12 cellular contexts compared by ENCODE assay signal in the genomic region with DNA sequence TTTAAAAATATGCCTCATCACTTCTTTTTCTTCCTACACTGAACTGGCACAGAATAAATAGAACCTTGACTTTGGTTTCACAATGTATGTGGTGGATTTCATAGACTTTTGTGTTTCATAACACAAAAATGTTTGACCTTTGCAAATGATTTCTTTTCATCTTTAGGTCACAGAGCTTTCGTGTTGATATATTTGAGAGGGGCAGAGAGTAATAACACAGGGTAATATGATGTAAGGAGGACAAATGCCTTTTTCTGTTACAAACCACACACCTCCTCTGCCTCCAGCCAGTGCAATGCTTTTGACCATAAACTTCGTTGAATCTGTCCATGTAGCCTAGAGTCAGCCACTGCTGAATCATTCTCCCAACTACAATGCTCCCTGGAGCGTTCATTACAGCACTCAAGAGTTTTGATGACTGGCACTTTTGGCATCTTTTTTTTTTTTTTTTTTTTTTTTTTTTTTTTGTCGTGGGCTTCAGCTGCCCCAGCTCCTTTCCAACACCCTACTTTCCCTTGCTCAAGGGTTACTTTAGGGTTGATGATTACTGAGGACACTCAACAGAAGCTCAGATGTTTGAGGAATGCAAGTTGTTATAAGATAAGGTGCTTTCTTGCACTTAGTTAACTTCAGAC. TPM values are rescaled to one million over a fixed set of nuclear protein-coding genes. Genes with fewer than 3 reads are reported as not detected.
DNase-seq lines count a peak whose midpoint lies in the region; ATAC-seq and TF ChIP-seq lines count a peak whose summit lies in the region.
"Had no signal": no experiment of that assay in that cellular context is flagged by ENCODE, and none has a peak within 500 bp of the region (broad histone marks: within the 10 kb centered on the region; RNA-seq: fewer than 3 reads in every experiment).

No MANE protein-coding gene starts in this region.

- H3K27ac Mint-ChIP-seq in activated CD4-positive, alpha-beta T cell treated with anti-CD3 and anti-CD28 coated beads, Interleukin-2, amount 10 ng/mL, durations not matched to agents 7 days and 5 days, result no peak overlapping the region
- H3K27ac Mint-ChIP-seq: activated CD4-positive, alpha-beta T cell treated with anti-CD3 and anti-CD28 coated beads for 36 hours had no signal

- peaks cover 37% of the 10 kb centered on the region for H3K4me1 ChIP-seq in GM23248 (ENCODE audit: insufficient read depth)
- H3K4me1 ChIP-seq in PC-9 (replicated peaks; ENCODE audit: insufficient read depth), result peaks cover 52% of the 10 kb centered on the region
- H3K4me1 ChIP-seq in body of pancreas, result no peaks in the 10 kb centered on the region

- no peak for TF ChIP-seq POLR2A in body of pancreas (IDR thresholded peaks at IDR 0.05)

- ATAC-seq in body of pancreas (no peak), HG02973 (IDR thresholded peaks at IDR 0.05; ENCODE audit: unreplicated experiment) (no peak)
- ATAC-seq: activated CD4-positive, alpha-beta T cell treated with anti-CD3 and anti-CD28 coated beads for 36 hours; GM12878 had no signal

- peaks cover 24% of the 10 kb centered on the region for H3K27me3 Mint-ChIP-seq in activated CD4-positive, alpha-beta T cell treated with anti-CD3 and anti-CD28 coated beads, Interleukin-2, amount 10 ng/mL, durations not matched to agents 7 days and 5 days

- H3K9me3 ChIP-seq in GM23248 (ENCODE audit: low read depth) (no peaks in the 10 kb centered on the region), PC-9 (ENCODE audit: insufficient read depth, low read depth) (no peaks in the 10 kb centered on the region), body of pancreas (no peaks in the 10 kb centered on the region)

- H3K36me3 ChIP-seq in GM23248 (ENCODE audit: low read depth) (no peaks in the 10 kb centered on the region), PC-9 (ENCODE audit: low read depth) (no peaks in the 10 kb centered on the region), body of pancreas (replicated peaks in 1 of 2; ENCODE audit: insufficient read depth in 1 of 2, low read depth in 2 of 2) (no peaks in the 10 kb centered on the region)

- no peaks in the 10 kb centered on the region for H3K9me2 ChIP-seq in GM23248 (ENCODE audit: insufficient read depth)
- H3K9me2 ChIP-seq in PC-9 (ENCODE audit: insufficient read depth), result no peaks in the 10 kb centered on the region

- intact Hi-C loops in PC-9 (cut with micrococcal nuclease; ENCODE audit: unreplicated experiment), result no loop called here
- intact Hi-C loops in body of pancreas (cut with DNase I), result no loop called here

- H3F3A ChIP-seq in GM23248 (ENCODE audit: insufficient read depth) (peaks cover 30% of the 10 kb centered on the region), PC-9 (ENCODE audit: insufficient read depth, low read depth) (peaks cover 44% of the 10 kb centered on the region)

- H3K9me3 Mint-ChIP-seq in activated CD4-positive, alpha-beta T cell treated with anti-CD3 and anti-CD28 coated beads, Interleukin-2, amount 10 ng/mL, durations not matched to agents 7 days and 5 days, result no peaks in the 10 kb centered on the region

- H3K4me3 Mint-ChIP-seq in activated CD4-positive, alpha-beta T cell treated with anti-CD3 and anti-CD28 coated beads, Interleukin-2, amount 10 ng/mL, durations not matched to agents 7 days and 5 days, result no peak overlapping the region
- H3K4me3 Mint-ChIP-seq: activated CD4-positive, alpha-beta T cell treated with anti-CD3 and anti-CD28 coated beads for 36 hours had no signal

- peak; percentile 97 for DNase-seq in GM23248
- DNase-seq in PC-9, result peak; percentile 41 to 96
- peak; percentile 95 for DNase-seq in fibroblast of gingiva (ENCODE audit: low read depth)
- DNase-seq in retinal pigment epithelial cell (ENCODE audit: low read depth), result peak; percentile 51
- no peak for DNase-seq in body of pancreas
- DNase-seq in stimulated activated CD4-positive, alpha-beta T cell treated with anti-CD3 and anti-CD28 coated beads, Interleukin-4, amount 100 ng/mL, for 4 hours, result no peak
- DNase-seq in activated CD4-positive, alpha-beta T cell treated with anti-CD3 and anti-CD28 coated beads, Interleukin-2, amount 10 ng/mL, durations not matched to agents 7 days and 5 days, result no peak
- DNase-seq: activated CD4-positive, alpha-beta T cell treated with anti-CD3 and anti-CD28 coated beads for 36 hours; cortex of kidney; NCI-H2081 had no signal

- H3K9ac ChIP-seq in GM23248, result peak overlapping the region; percentile 57

- 0 to 1% methylated on average over 4 of the region's 4 CpGs for WGBS in GM23248 (ENCODE audit: low coverage in 1 of 2, low lambda C conversion rate in 2 of 2, missing lambda C conversion rate in 2 of 2), 2 experiments
- WGBS in body of pancreas, 2 donors, result 40 to 52% methylated on average over 4 of the region's 4 CpGs

- TF ChIP-seq CTCF in PC-9 (conservative IDR thresholded peaks at IDR 0.05) (no peak), retinal pigment epithelial cell (conservative IDR thresholded peaks at IDR 0.05; ENCODE audit: low read depth, low read length) (no peak), body of pancreas (IDR thresholded peaks at IDR 0.05) (no peak)

- H2AFZ ChIP-seq in GM23248, result no peak overlapping the region
- H2AFZ ChIP-seq in PC-9, result no peak overlapping the region; the same call in 1 of the 2 replicates

- H3K4me2 ChIP-seq in GM23248 (ENCODE audit: unreplicated experiment), result peak overlapping the region; percentile 67
- peak overlapping the region; percentile 61 for H3K4me2 ChIP-seq in PC-9

- CTCF ChIA-PET in PC-9 (lab: Charles Lee), result interaction anchor here (0.6 kb wide), 1 partner anchor 764 kb away, joined by 5 read pairs; no protein-coding TSS in a partner anchor
- CTCF ChIA-PET in activated CD4-positive, alpha-beta T cell treated with anti-CD3 and anti-CD28 coated beads, Interleukin-2, amount 10 ng/mL, durations not matched to agents 7 days and 5 days (lab: Charles Lee), result interaction anchor here (0.6 to 1.0 kb wide), 2 partner anchors 12 to 344 kb away, joined by 3 to 5 read pairs; no protein-coding TSS in a partner anchor

- in situ Hi-C loops in GM23248 (cut with MboI), result no loop called here

- H3K36me3 Mint-ChIP-seq in activated CD4-positive, alpha-beta T cell treated with anti-CD3 and anti-CD28 coated beads, Interleukin-2, amount 10 ng/mL, durations not matched to agents 7 days and 5 days (ENCODE audit: low read depth), result no peaks in the 10 kb centered on the region

- H3K27me3 ChIP-seq in GM23248 (replicated peaks; ENCODE audit: insufficient read depth) (no peaks in the 10 kb centered on the region), PC-9 (ENCODE audit: insufficient read depth, low read depth) (no peaks in the 10 kb centered on the region), body of pancreas (no peaks in the 10 kb centered on the region)

- H3K27ac ChIP-seq in GM23248 (peak overlapping the region; percentile 84), PC-9 (peak overlapping the region; percentile 89), body of pancreas (no peak overlapping the region)

- POLR2A ChIA-PET in PC-9 (lab: Charles Lee; ENCODE audit: unreplicated experiment), result interaction anchor here (0.6 kb wide), 2 partner anchors 13 to 45 kb away, joined by 3 to 5 read pairs; no protein-coding TSS in a partner anchor
- POLR2A ChIA-PET in activated CD4-positive, alpha-beta T cell treated with anti-CD3 and anti-CD28 coated beads, Interleukin-2, amount 10 ng/mL, durations not matched to agents 7 days and 5 days (lab: Charles Lee), result no interaction called here

- peak overlapping the region; percentile 29; the same call in 1 of the 2 replicates for H3K4me3 ChIP-seq in GM23248
- H3K4me3 ChIP-seq in PC-9, result peak overlapping the region; percentile 10; the same call in 1 of the 2 replicates
- no peak overlapping the region for H3K4me3 ChIP-seq in retinal pigment epithelial cell (ENCODE audit: low read length)
- no peak overlapping the region for H3K4me3 ChIP-seq in body of pancreas
- H3K4me3 ChIP-seq: GM12878 had no signal

- no TSS peak for BruUV-seq in PC-9 (replicated peaks; lab: Mats Ljungman, UMichigan)

- H3K79me2 ChIP-seq in GM23248 (ENCODE audit: insufficient read depth) (no peaks in the 10 kb centered on the region), PC-9 (ENCODE audit: low read depth) (no peaks in the 10 kb centered on the region)

- H3K4me1 Mint-ChIP-seq in activated CD4-positive, alpha-beta T cell treated with anti-CD3 and anti-CD28 coated beads, Interleukin-2, amount 10 ng/mL, durations not matched to agents 7 days and 5 days, result peaks cover 5% of the 10 kb centered on the region

- no peaks in the 10 kb centered on the region for H4K20me1 ChIP-seq in GM23248 (ENCODE audit: insufficient read depth)
- H4K20me1 ChIP-seq in PC-9 (ENCODE audit: insufficient read depth), result no peaks in the 10 kb centered on the region

RNA-seq across cellular contexts. Expression of gene CAT, which starts 11.4 kb away (rescaled TPM):
- total RNA-seq in GM23248 (2014; rRNA removed; shearing (Covaris generic)), result 49.4 and 57.0 TPM in 2 replicates
- polyA plus RNA-seq in GM23248 (2016; fragmentation: Nextera tagmentation; extraction: Ambion mirVana), result 52.5 and 54.5 TPM in 2 replicates
- total RNA-seq in PC-9 (2021) (54.4 and 63.4 TPM in 2 replicates), body of pancreas (100 to 1,000 TPM in 1 of 2 donors, 10 to 100 TPM in 1; 98.8 to 148 TPM)
- 10 to 100 TPM; 40.0 to 45.1 TPM for total RNA-seq in activated CD4-positive, alpha-beta T cell treated with anti-CD3 and anti-CD28 coated beads, Interleukin-2, amount 10 ng/mL, durations not matched to agents 7 days and 5 days

Comparison
In these comparisons a context has a peak if more than half of its experiments do, and no peak if none do; other contexts are left out.
1. DNase-seq: peak in GM23248 (single experiment), PC-9 (2 of 2), fibroblast of gingiva (single experiment) and retinal pigment epithelial cell (single experiment); none in body of pancreas (0 of 4), stimulated activated CD4-positive, alpha-beta T cell treated with anti-CD3 and anti-CD28 coated beads, Interleukin-4, amount 100 ng/mL, for 4 hours (0 of 2) and activated CD4-positive, alpha-beta T cell treated with anti-CD3 and anti-CD28 coated beads, Interleukin-2, amount 10 ng/mL, durations not matched to agents 7 days and 5 days (single experiment).
2. H3K27ac ChIP-seq: peak in GM23248 (single experiment) and PC-9 (single experiment); none in body of pancreas (0 of 4).
3. H3K4me3 ChIP-seq: peak in GM23248 (single experiment) and PC-9 (single experiment); none in retinal pigment epithelial cell (single experiment) and body of pancreas (0 of 2).